Comparison of ENCODE assay signal across 34 cellular contexts in the genomic region with DNA sequence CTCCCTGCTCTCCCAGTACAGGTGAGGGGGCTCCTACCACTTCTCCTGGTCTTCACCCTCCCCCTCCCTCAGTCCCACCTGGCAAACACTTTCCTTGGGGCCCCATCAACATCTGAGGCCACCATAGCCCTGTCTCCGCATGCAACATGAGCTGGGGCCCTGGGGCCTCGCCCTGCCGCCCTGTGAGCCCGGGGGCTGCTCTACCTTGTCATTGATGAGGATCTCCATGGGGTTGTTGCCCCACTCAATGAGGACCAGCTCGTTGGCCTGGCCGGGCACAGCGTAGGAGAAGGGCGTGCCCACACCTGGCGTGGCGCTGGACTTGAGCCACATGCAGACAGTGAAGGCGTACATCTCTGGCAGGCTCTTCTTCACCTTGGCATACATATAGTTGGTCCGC. TPM values are rescaled to one million over a fixed set of nuclear protein-coding genes. Genes with fewer than 3 reads are reported as not detected.
"Had no signal": no experiment of that assay in that cellular context is flagged by ENCODE, and none has a peak within 500 bp of the region (broad histone marks: within the 10 kb centered on the region; RNA-seq: fewer than 3 reads in every experiment).

No MANE protein-coding gene starts in this region.

- H3K4me2 ChIP-seq: KMS-11, SK-N-SH had no signal

- H3K36me3 ChIP-seq: ascending aorta, cardiac muscle cell, Peyer's patch, SJSA1 had no signal

- H3K9me3 Mint-ChIP-seq: activated B cell treated with CpG ODN at 0.5 μM for 24 hours; activated CD4-positive, alpha-beta memory T cell treated with anti-CD3 and anti-CD28 coated beads for 36 hours; activated naive CD8-positive, alpha-beta T cell treated with anti-CD3 and anti-CD28 coated beads for 36 hours; activated T-cell treated with anti-CD3 and anti-CD28 coated beads, Interleukin-2, amount 50 U/mL, for 72 hours; activated T-helper 17 cell treated with anti-CD3 and anti-CD28 coated beads, Interleukin-2, amount 50 U/mL, for 72 hours; central memory CD8-positive, alpha-beta T cell; T-helper 1 cell treated with Interleukin-12 subunit alpha and Interleukin-12 subunit beta and Interleukin-4 antibody, amounts not matched to agents 30 μg/mL and 1 μg/mL, for 36 hours; T-helper 2 cell treated with Interferon-gamma antibody and Interleukin-4, amounts not matched to agents 5 μg/mL and 100 μg/mL, for 36 hours had no signal

- H3K4me3 Mint-ChIP-seq: activated B cell treated with CpG ODN at 0.5 μM for 24 hours; activated CD4-positive, alpha-beta memory T cell treated with anti-CD3 and anti-CD28 coated beads for 36 hours; activated naive CD8-positive, alpha-beta T cell treated with anti-CD3 and anti-CD28 coated beads for 36 hours; activated T-cell treated with anti-CD3 and anti-CD28 coated beads, Interleukin-2, amount 50 U/mL, for 72 hours; activated T-helper 17 cell treated with anti-CD3 and anti-CD28 coated beads, Interleukin-2, amount 50 U/mL, for 72 hours; central memory CD8-positive, alpha-beta T cell; T-helper 2 cell treated with Interferon-gamma antibody and Interleukin-4, amounts not matched to agents 5 μg/mL and 100 μg/mL, for 36 hours had no signal

- H3K4me3 ChIP-seq: ascending aorta, cardiac muscle cell, Peyer's patch, SJSA1 had no signal

- H3K9me3 ChIP-seq: ascending aorta, Peyer's patch, SK-N-SH had no signal

- H3K27ac ChIP-seq: ascending aorta, cardiac muscle cell, KMS-11, Peyer's patch, SJSA1, VCaP had no signal

- DNase-seq: activated B cell treated with CpG ODN at 0.5 μM for 24 hours; activated CD4-positive, alpha-beta memory T cell treated with anti-CD3 and anti-CD28 coated beads for 36 hours; activated CD4-positive, alpha-beta T cell treated with anti-CD3 and anti-CD28 coated beads, Interleukin-2, amount 50 U/mL, for 1 hour; activated CD4-positive, CD25-positive, alpha-beta regulatory T cell treated with anti-CD3 and anti-CD28 coated beads, Interleukin-2, amount 50 U/mL, for 72 hours; activated CD8-positive, alpha-beta memory T cell treated with anti-CD3 and anti-CD28 coated beads, Interleukin-2, amount 50 U/mL, for 4 hours; activated effector memory CD4-positive, alpha-beta T cell treated with anti-CD3 and anti-CD28 coated beads, Interleukin-2, amount 50 U/mL, for 16 hours; activated naive CD4-positive, alpha-beta T cell; activated naive CD8-positive, alpha-beta T cell treated with anti-CD3 and anti-CD28 coated beads for 36 hours; activated T-cell treated with anti-CD3 and anti-CD28 coated beads for 4 hours; activated T-cell treated with anti-CD3 and anti-CD28 coated beads, Interleukin-2, amount 50 U/mL, for 72 hours; amniotic stem cell; MM.1S; MV-4-11; NCI-H1092; NCI-H1436 treated with DMSO at 0.1 percent for 48 hours; NCI-H1694 treated with DMSO at 0.1 percent for 48 hours; NCI-H2029; NCI-H345; NCI-H524 treated with DMSO at 0.1 percent for 48 hours; NK-92 treated with Interleukin-12 subunit alpha and Interleukin-12 subunit beta, amount 100 ng/mL, for 24 hours; PC-3; Peyer's patch; RPMI8226; SHP77 treated with DMSO at 0.1 percent for 48 hours; SK-N-SH had no signal

- ATAC-seq: activated T-cell treated with anti-CD3 and anti-CD28 coated beads, Interleukin-2, amount 50 U/mL, for 72 hours; activated T-helper 17 cell treated with anti-CD3 and anti-CD28 coated beads, Interleukin-2, amount 50 U/mL, for 72 hours; PC-3 had no signal

- H3K27ac Mint-ChIP-seq: activated B cell treated with CpG ODN at 0.5 μM for 24 hours; activated CD4-positive, alpha-beta memory T cell treated with anti-CD3 and anti-CD28 coated beads for 36 hours; activated naive CD8-positive, alpha-beta T cell treated with anti-CD3 and anti-CD28 coated beads for 36 hours; activated T-cell treated with anti-CD3 and anti-CD28 coated beads, Interleukin-2, amount 50 U/mL, for 72 hours; activated T-helper 17 cell treated with anti-CD3 and anti-CD28 coated beads, Interleukin-2, amount 50 U/mL, for 72 hours; T-helper 1 cell treated with Interleukin-12 subunit alpha and Interleukin-12 subunit beta and Interleukin-4 antibody, amounts not matched to agents 30 μg/mL and 1 μg/mL, for 36 hours; T-helper 2 cell treated with Interferon-gamma antibody and Interleukin-4, amounts not matched to agents 5 μg/mL and 100 μg/mL, for 36 hours had no signal

- H3K36me3 Mint-ChIP-seq: activated CD4-positive, alpha-beta memory T cell treated with anti-CD3 and anti-CD28 coated beads for 36 hours; activated naive CD8-positive, alpha-beta T cell treated with anti-CD3 and anti-CD28 coated beads for 36 hours had no signal

- H3K9ac ChIP-seq: KMS-11, SK-N-SH had no signal

RNA-seq across cellular contexts. Expression of gene NPTX1, which starts 3.4 kb away (rescaled TPM):
- total RNA-seq: ascending aorta, cardiac muscle cell had no signal
- polyA plus RNA-seq: cardiac muscle cell had no signal
